In genomic region chr5:173613433-173614144, GRCh38 we compare ENCODE assay signal across 16 cellular contexts. TPM values are rescaled to one million over a fixed set of nuclear protein-coding genes. Genes with fewer than 3 reads are reported as not detected.
A peak's percentile ranks its signal among the peaks of the same experiment; 100 is the strongest.
DNase-seq lines count a peak whose midpoint lies in the region; ATAC-seq, FAIRE-seq and TF ChIP-seq lines count a peak whose summit lies in the region.
"Had no signal": no experiment of that assay in that cellular context is flagged by ENCODE, and none has a peak within 500 bp of the region (broad histone marks: within the 10 kb centered on the region; RNA-seq: fewer than 3 reads in every experiment).

No MANE protein-coding gene starts in this region.

- CTCF ChIA-PET in HepG2 (lab: Yijun Ruan, JAX; ENCODE audit: low intra/inter-chr PET ratio, low total read pairs), result no interaction called here

- peaks cover 72% of the 10 kb centered on the region for H3K79me2 ChIP-seq in HepG2 (ENCODE audit: insufficient read depth, low read length)

- H3K27me3 Mint-ChIP-seq in T-helper 17 cell, result no peaks in the 10 kb centered on the region

- H3K36me3 ChIP-seq in left ventricle myocardium inferior (peaks cover 44% of the 10 kb centered on the region), HepG2 (replicated peaks in 1 of 2; ENCODE audit: control insufficient read depth in 1 of 2, insufficient read depth in 2 of 2, low read length in 2 of 2) (peaks cover 27 to 45% of the 10 kb centered on the region in 2 experiments)
- H3K36me3 ChIP-seq: ovary had no signal

- TF ChIP-seq CTCF in left ventricle myocardium inferior (IDR thresholded peaks at IDR 0.05; ENCODE audit: borderline replicate concordance) (no peak), HepG2 (CRISPR knock-in tag; IDR thresholded peaks at IDR 0.05) (no peak)

- no peak overlapping the region for H2AFZ ChIP-seq in HepG2 (ENCODE audit: low read length)

- no peak for TF ChIP-seq RAD21 in HepG2 (CRISPR knock-in tag; IDR thresholded peaks at IDR 0.05)

- H3K4me2 ChIP-seq in HepG2 (ENCODE audit: low read depth, low read length), result peak overlapping the region; percentile 87

- POLR2A ChIA-PET in HepG2 (lab: Yijun Ruan, JAX), result no interaction called here

- peak overlapping the region; percentile 92 for H3K27ac Mint-ChIP-seq in T-helper 17 cell

- no peak for TF ChIP-seq POLR2A in HepG2 (IDR thresholded peaks at IDR 0.05; ENCODE audit: insufficient read depth in 1 of 2, low read depth in 2 of 2, low read length in 2 of 2)

- no TSS peak for BruUV-seq in HepG2 (replicated peaks; lab: Mats Ljungman, UMichigan)

- in situ Hi-C loops in HepG2 (cut with HindIII; ENCODE audit: extremely low pct_ligation_motif_present, low pct_unique_long_range_greater_than_20kb), result loop anchor here (10.0 kb wide), 1 partner anchor 701 kb away; no protein-coding TSS in a partner anchor

- 68% methylated on average over 7 of the region's 7 CpGs for WGBS in HepG2 (ENCODE audit: low lambda C conversion rate)

- peaks cover 28% of the 10 kb centered on the region for H3K4me1 Mint-ChIP-seq in T-helper 17 cell

- H3K27me3 ChIP-seq in left ventricle myocardium inferior (ENCODE audit: low read depth) (no peaks in the 10 kb centered on the region), HepG2 (ENCODE audit: control insufficient read depth in 1 of 2, insufficient read depth in 2 of 2, low read length in 2 of 2) (no peaks in the 10 kb centered on the region; a peak in 1 of 5 replicates)
- H3K27me3 ChIP-seq: heart left ventricle, ovary, upper lobe of right lung had no signal

- DNase-seq in left ventricle myocardium inferior (no peak), Right ventricle myocardium inferior (ENCODE audit: missing footprints) (no peak), T-helper 17 cell (no peak), HepG2 (ENCODE audit: low spot score) (no peak), NOMO-1 treated with dmso at 0.1 percent for 144 hours (lab: John Stamatoyannopoulos, UW; ENCODE audit: unreplicated experiment) (no peak), DMS114 treated with DMSO at 0.1 percent for 48 hours (lab: John Stamatoyannopoulos, UW; ENCODE audit: unreplicated experiment) (no peak), AG08395 (ENCODE audit: low spot score) (no peak)
- DNase-seq: heart left ventricle; lower lobe of right lung; NCI-H1417 treated with DMSO at 0.1 percent for 48 hours; NCI-H510A treated with DMSO at 0.1 percent for 48 hours; ovary; RPMI8226; stimulated activated CD4-positive, alpha-beta T cell treated with anti-CD3 and anti-CD28 coated beads, Interleukin-12 subunit alpha, Interleukin-12 subunit beta, amount 100 ng/mL, for 4 hours; upper lobe of right lung had no signal

- H4K20me1 ChIP-seq in HepG2 (ENCODE audit: insufficient read depth, low read length), result peaks cover 32% of the 10 kb centered on the region

- no peaks in the 10 kb centered on the region for H3K9me3 ChIP-seq in left ventricle myocardium inferior (replicated peaks)
- H3K9me3 ChIP-seq in T-helper 17 cell (ENCODE audit: control insufficient read depth, low read length, poor library complexity, severe bottlenecking), result no peaks in the 10 kb centered on the region
- no peaks in the 10 kb centered on the region for H3K9me3 ChIP-seq in HepG2 (ENCODE audit: low read length)
- H3K9me3 ChIP-seq: heart left ventricle, lower lobe of right lung, ovary, upper lobe of right lung had no signal

- peaks cover 2% of the 10 kb centered on the region for H3K36me3 Mint-ChIP-seq in T-helper 17 cell (ENCODE audit: low read depth)

- no peak for ATAC-seq in Right ventricle myocardium inferior
- ATAC-seq in T-helper 17 cell, result no peak
- peak; percentile 23; the same call in 2 of the 3 replicates for ATAC-seq in HepG2
- no peak for ATAC-seq in GM21360 (IDR thresholded peaks at IDR 0.05; ENCODE audit: unreplicated experiment)
- ATAC-seq: heart left ventricle, lower lobe of right lung, upper lobe of right lung had no signal

- no peak for FAIRE-seq in HepG2 (lab: Jason Lieb, UNC)

- intact Hi-C loops in left ventricle myocardium inferior (cut with micrococcal nuclease) (no loop called here), Right ventricle myocardium inferior (cut with DNase I) (no loop called here), HepG2 (cut with micrococcal nuclease; ENCODE audit: unreplicated experiment) (no loop called here)

- H3K9ac ChIP-seq in HepG2 (ENCODE audit: insufficient read depth, low read depth, low read length), result peak overlapping the region; percentile 0; the same call in 1 of the 2 replicates

- TF ChIP-seq EP300 in HepG2 (IDR thresholded peaks at IDR 0.05; ENCODE audit: low read depth in 2 of 2, low read length in 2 of 2) (no peak), HepG2 (CRISPR knock-in tag; IDR thresholded peaks at IDR 0.05; ENCODE audit: borderline replicate concordance) (no peak)

- H3K4me1 ChIP-seq in left ventricle myocardium inferior (peaks cover 80% of the 10 kb centered on the region), HepG2 (ENCODE audit: insufficient read depth, low read length) (peaks cover 52% of the 10 kb centered on the region)

- H3K27ac ChIP-seq in left ventricle myocardium inferior (replicated peaks) (no peak overlapping the region), HepG2 (ENCODE audit: extremely low read length, insufficient read depth, low read length) (peak overlapping the region; percentile 30)
- H3K27ac ChIP-seq: lower lobe of right lung, ovary, upper lobe of right lung had no signal

- H3K4me3 ChIP-seq in left ventricle myocardium inferior (peak overlapping the region; percentile 96), HepG2 (replicated peaks in 1 of 3; ENCODE audit: insufficient read depth in 1 of 3, low read depth in 2 of 3, low read length in 3 of 3) (peak overlapping the region; percentile 2 to 92 (median 83); a peak in 3 of 6 replicates)
- H3K4me3 ChIP-seq: lower lobe of right lung, ovary, upper lobe of right lung had no signal

- H3K4me3 Mint-ChIP-seq in T-helper 17 cell, result no peak overlapping the region

TF ChIP-seq in HepG2, 621 proteins besides CTCF, POLR2A, EP300 and RAD21 (continues in another document):
- TF ChIP-seq ZBTB38 (CRISPR knock-in tag; IDR thresholded peaks at IDR 0.05), result 0 out of 2 replicates have a peak, but pooled peaks have one; percentile 26
- no peak for TF ChIP-seq ZZZ3 (CRISPR knock-in tag; IDR thresholded peaks at IDR 0.05; ENCODE audit: borderline replicate concordance)
- TF ChIP-seq GFI1 (CRISPR knock-in tag; IDR thresholded peaks at IDR 0.05; ENCODE audit: borderline replicate concordance), result peak; percentile 63; the same call in 1 of the 2 replicates
- TF ChIP-seq ZBTB20 (CRISPR knock-in tag; IDR thresholded peaks at IDR 0.05; ENCODE audit: borderline replicate concordance, low read depth), result no peak
- TF ChIP-seq HOXA7 (CRISPR knock-in tag; IDR thresholded peaks at IDR 0.05), result no peak
- peak; percentile 23 for TF ChIP-seq TEAD3 (CRISPR knock-in tag; optimal IDR thresholded peaks at IDR 0.05; ENCODE audit: borderline replicate concordance)
- TF ChIP-seq ZNF292 (CRISPR knock-in tag; IDR thresholded peaks at IDR 0.05; ENCODE audit: borderline replicate concordance, low read depth), result peak; percentile 18; the same call in 1 of the 2 replicates
- TF ChIP-seq TFAP4 (IDR thresholded peaks at IDR 0.05; ENCODE audit: borderline replicate concordance, low read depth), result peak; percentile 79; the same call in 1 of the 2 replicates
- 0 out of 2 replicates have a peak, but pooled peaks have one; percentile 32 for TF ChIP-seq ARNTL (CRISPR knock-in tag; IDR thresholded peaks at IDR 0.05)

RNA-seq across cellular contexts. Expression of gene BOD1, which starts 2.9 kb away (rescaled TPM):
- total RNA-seq in left ventricle myocardium inferior (48.7 TPM), Right ventricle myocardium inferior (46.4 TPM), T-helper 17 cell (10 to 100 TPM; 21.8 TPM), HepG2 (2016; rRNA removed; fragmentation: Illumina TruSeq; extraction: Trizol) (103 and 107 TPM in 2 replicates)
- total RNA-seq in HepG2 (2016; cell fraction: cytosol; rRNA removed; fragmentation: Illumina TruSeq; extraction: Trizol; ENCODE audit: low read depth), result 294 and 338 TPM in 2 replicates
- 97.4 and 104 TPM in 2 replicates for total RNA-seq in HepG2 (2016; cell fraction: insoluble cytoplasmic fraction; rRNA removed; fragmentation: Illumina TruSeq; extraction: Trizol)
- total RNA-seq in HepG2 (2016; cell fraction: membrane; rRNA removed; fragmentation: Illumina TruSeq; extraction: Trizol), result 322 and 357 TPM in 2 replicates
- 52.9 and 56.3 TPM in 2 replicates for total RNA-seq in HepG2 (2016; cell fraction: nucleus; rRNA removed; fragmentation: Illumina TruSeq; extraction: Trizol)
- polyA plus RNA-seq in HepG2 (2011; rRNA removed), result 68.6 and 81.5 TPM in 2 replicates
- 64.4 and 81.3 TPM in 2 replicates for polyA plus RNA-seq in HepG2 (2011; cell fraction: cytosol; rRNA removed)
- polyA plus RNA-seq in HepG2 (2011; cell fraction: nucleus; rRNA removed), result 46.1 and 59.4 TPM in 2 replicates
- 97.1 and 100 TPM in 2 replicates for polyA plus RNA-seq in HepG2 (2012)
- 345 and 348 TPM in 2 replicates for polyA plus RNA-seq in HepG2 (2016; cell fraction: cytosol; fragmentation: Illumina TruSeq; extraction: Trizol; ENCODE audit: low read depth)
- polyA plus RNA-seq in HepG2 (2016; cell fraction: insoluble cytoplasmic fraction; fragmentation: Illumina TruSeq; extraction: Trizol; ENCODE audit: low read depth), result 95.3 and 104 TPM in 2 replicates
- 290 and 313 TPM in 2 replicates for polyA plus RNA-seq in HepG2 (2016; cell fraction: membrane; fragmentation: Illumina TruSeq; extraction: Trizol; ENCODE audit: low read depth)
- polyA plus RNA-seq in HepG2 (2016; cell fraction: nucleus; fragmentation: Illumina TruSeq; extraction: Trizol; ENCODE audit: insufficient read depth, low read depth), result 82.4 and 85.5 TPM in 2 replicates
- polyA minus RNA-seq in HepG2 (2011; rRNA and poly(A)+ RNA removed; ENCODE audit: low replicate concordance), result 36.5 and 45.8 TPM in 2 replicates
- 34.5 and 35.2 TPM in 2 replicates for polyA minus RNA-seq in HepG2 (2011; cell fraction: cytosol; rRNA and poly(A)+ RNA removed)
- 47.1 and 52.1 TPM in 2 replicates for polyA minus RNA-seq in HepG2 (2011; cell fraction: nucleus; rRNA and poly(A)+ RNA removed)
